Comparison of ENCODE assay signal across 20 cellular contexts in the genomic region with DNA sequence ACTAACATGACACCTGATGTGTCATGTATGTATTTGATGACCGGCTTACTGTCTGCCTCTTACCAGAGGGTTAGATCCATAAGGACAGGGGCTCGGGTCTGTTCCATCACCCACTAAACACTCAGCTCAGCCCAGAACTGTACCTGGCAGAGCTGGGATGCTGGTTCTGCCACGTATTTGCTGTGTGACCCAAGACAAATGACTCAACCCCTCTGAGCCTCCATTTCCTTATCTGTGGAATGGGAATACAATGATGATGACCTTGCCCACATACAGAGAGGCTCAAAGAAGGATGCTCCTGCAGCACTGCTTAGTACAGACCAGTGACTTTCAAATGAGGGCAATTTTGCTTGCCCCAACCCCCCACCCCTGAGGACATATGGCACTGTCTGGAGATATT. TPM values are rescaled to one million over a fixed set of nuclear protein-coding genes. Genes with fewer than 3 reads are reported as not detected.
DNase-seq lines count a peak whose midpoint lies in the region; ATAC-seq, FAIRE-seq and TF ChIP-seq lines count a peak whose summit lies in the region.
"Had no signal": no experiment of that assay in that cellular context is flagged by ENCODE, and none has a peak within 500 bp of the region (broad histone marks: within the 10 kb centered on the region; RNA-seq: fewer than 3 reads in every experiment).

No MANE protein-coding gene starts in this region.

- H3K36me3 Mint-ChIP-seq in memory B cell = peaks cover 4% of the 10 kb centered on the region
- peaks cover 18% of the 10 kb centered on the region for H3K36me3 Mint-ChIP-seq in stimulated activated memory B cell treated with anti-CD40 and anti-IgM and Interleukin-4, amounts not matched to agents 10 μg/mL and 1 μg/mL and 100 μg/mL, for 72 hours
- H3K36me3 Mint-ChIP-seq: activated naive CD4-positive, alpha-beta T cell treated with anti-CD3 and anti-CD28 coated beads, Interleukin-2, amount 50 U/mL, for 72 hours; mesothelial cell of epicardium had no signal

- no peak for TF ChIP-seq CTCF in GM12878 (IDR thresholded peaks at IDR 0.05 in 2 of 3, conservative IDR thresholded peaks at IDR 0.05 in 1 of 3; ENCODE audit: control insufficient read depth in 2 of 3, extremely low read depth in 1 of 3, insufficient read depth in 1 of 3, low read depth in 3 of 3, low read length in 3 of 3)

- intact Hi-C loops in GM12878 (cut with micrococcal nuclease; ENCODE audit: unreplicated experiment) = no loop called here

- SMC1A ChIA-PET in GM12878 (lab: Charles Lee; ENCODE audit: uncharacterized antibody, unreplicated experiment) = interaction anchor here (1.7 kb wide), 1 partner anchor 31 kb away, joined by 6 read pairs; no protein-coding TSS in a partner anchor

- no peak for TF ChIP-seq EP300 in GM12878 (IDR thresholded peaks at IDR 0.05; ENCODE audit: borderline replicate concordance in 1 of 2, control insufficient read depth in 1 of 2, low read depth in 2 of 2, low read length in 2 of 2)

- TF ChIP-seq POLR2A in GM12878 (IDR thresholded peaks at IDR 0.05; ENCODE audit: low read depth, low read length) (no peak), erythroblast (IDR thresholded peaks at IDR 0.05; ENCODE audit: low read length) (no peak)

- DNase-seq in GM12878 (ENCODE audit: low read depth, low spot score) (no peak), memory B cell (ENCODE audit: low spot score in 2 of 2) (no peak), NCI-H524 (lab: John Stamatoyannopoulos, UW) (no peak), erythroblast (lab: John Stamatoyannopoulos, UW) (no peak)
- DNase-seq: heart left ventricle; NCI-H1092 treated with DMSO at 0.1 percent for 48 hours; NCI-H2029; PC-9; stimulated activated CD4-positive, alpha-beta T cell treated with anti-CD3 and anti-CD28 coated beads, Interleukin-1b, Interleukin-23, amount 100 ng/mL, for 48 hours; thyroid gland had no signal

- in situ Hi-C loops in GM12878 (cut with MboI) = no loop called here

- CTCF ChIA-PET in GM12878 (lab: Yijun Ruan, JAX) = interaction anchor here (1.3 kb wide), 1 partner anchor 138 kb away, joined by 7 read pairs; no protein-coding TSS in a partner anchor

- ATAC-seq in GM12878 (no peak), memory B cell (ENCODE audit: low read depth) (no peak), GM21367 (IDR thresholded peaks at IDR 0.05; ENCODE audit: unreplicated experiment) (no peak)
- no peak for ATAC-seq in stimulated activated memory B cell treated with anti-CD40 and anti-IgM and Interleukin-4, amounts not matched to agents 10 μg/mL and 1 μg/mL and 100 μg/mL, for 72 hours
- ATAC-seq: heart left ventricle had no signal

- H3K9ac ChIP-seq in HUES64 (ENCODE audit: low read depth, low read length) = no peak overlapping the region
- H3K9ac ChIP-seq in GM12878 (ENCODE audit: control insufficient read depth, insufficient read depth, low read length) = no peak overlapping the region

- no peak overlapping the region for H2AFZ ChIP-seq in GM12878 (ENCODE audit: control insufficient read depth, low read depth, low read length)
- H2AFZ ChIP-seq: PC-9 had no signal

- peaks cover 51% of the 10 kb centered on the region for H3K4me1 Mint-ChIP-seq in memory B cell
- H3K4me1 Mint-ChIP-seq in stimulated activated memory B cell treated with anti-CD40 and anti-IgM and Interleukin-4, amounts not matched to agents 10 μg/mL and 1 μg/mL and 100 μg/mL, for 72 hours = peaks cover 76% of the 10 kb centered on the region

- H4K20me1 ChIP-seq in GM12878 (ENCODE audit: control insufficient read depth, insufficient read depth) = no peaks in the 10 kb centered on the region; the same call in 1 of the 2 replicates

- H3K36me3 ChIP-seq in HUES64 (ENCODE audit: insufficient read depth, low read length) = no peaks in the 10 kb centered on the region
- H3K36me3 ChIP-seq in GM12878 (ENCODE audit: control insufficient read depth in 2 of 2, insufficient read depth in 2 of 2, low read length in 1 of 2) = peaks cover 0 to 4% of the 10 kb centered on the region in 2 experiments; a peak in 3 of 4 replicates
- H3K36me3 ChIP-seq: prostate gland, thyroid gland had no signal

- BruUV-seq in GM12878 (replicated peaks; lab: Mats Ljungman, UMichigan) = no TSS peak

- WGBS in HUES64 = 93% methylated on average over 3 of the region's 3 CpGs
- WGBS in GM12878 (ENCODE audit: insufficient coverage, insufficient replicate concordance, low lambda C conversion rate, missing lambda C conversion rate) = 48% methylated on average over 3 of the region's 3 CpGs

- no peaks in the 10 kb centered on the region for H3K9me3 ChIP-seq in HUES64 (ENCODE audit: insufficient read depth, low read depth, low read length)
- H3K9me3 ChIP-seq in GM12878 (replicated peaks; ENCODE audit: control insufficient read depth, insufficient read depth, low read length) = no peaks in the 10 kb centered on the region
- H3K9me3 ChIP-seq: heart left ventricle, prostate gland, thyroid gland had no signal

- no peak for TF ChIP-seq RAD21 in GM12878 (IDR thresholded peaks at IDR 0.05; ENCODE audit: insufficient read depth, low read depth, low read length)

- RAD21 ChIA-PET in GM12878 (lab: Charles Lee; ENCODE audit: unreplicated experiment) = interaction anchor here (1.0 kb wide), 1 partner anchor 13 kb away, joined by 3 read pairs; no protein-coding TSS in a partner anchor

- peaks cover 34% of the 10 kb centered on the region for H3K4me1 ChIP-seq in HUES64 (ENCODE audit: insufficient read depth, low read length)
- peaks cover 53% of the 10 kb centered on the region for H3K4me1 ChIP-seq in GM12878 (ENCODE audit: control insufficient read depth, insufficient read depth, low read length)

- POLR2A ChIA-PET in GM12878 (lab: Charles Lee) = no interaction called here

- peaks cover 93% of the 10 kb centered on the region for H3K79me2 ChIP-seq in GM12878 (ENCODE audit: control insufficient read depth, insufficient read depth, low read length)

- peaks cover 3% of the 10 kb centered on the region for H3K9me3 Mint-ChIP-seq in memory B cell
- H3K9me3 Mint-ChIP-seq in stimulated activated memory B cell treated with anti-CD40 and anti-IgM and Interleukin-4, amounts not matched to agents 10 μg/mL and 1 μg/mL and 100 μg/mL, for 72 hours = no peaks in the 10 kb centered on the region
- H3K9me3 Mint-ChIP-seq: activated naive CD4-positive, alpha-beta T cell treated with anti-CD3 and anti-CD28 coated beads, Interleukin-2, amount 50 U/mL, for 72 hours; mesothelial cell of epicardium had no signal

- no peak overlapping the region for H3K4me3 Mint-ChIP-seq in memory B cell
- H3K4me3 Mint-ChIP-seq in stimulated activated memory B cell treated with anti-CD40 and anti-IgM and Interleukin-4, amounts not matched to agents 10 μg/mL and 1 μg/mL and 100 μg/mL, for 72 hours = no peak overlapping the region
- H3K4me3 Mint-ChIP-seq: activated T-helper 1 cell treated with anti-CD3 and anti-CD28 coated beads, Interleukin-12 subunit alpha, Interleukin-12 subunit beta, Interleukin-2, Interleukin-4 antibody, amounts not matched to agents 30 ng/mL and 10 ng/mL and 1 ng/mL, durations not matched to agents 14 hours and 24 hours and 36 hours; mesothelial cell of epicardium had no signal

- H3K27me3 Mint-ChIP-seq in memory B cell = no peaks in the 10 kb centered on the region
- H3K27me3 Mint-ChIP-seq in stimulated activated memory B cell treated with anti-CD40 and anti-IgM and Interleukin-4, amounts not matched to agents 10 μg/mL and 1 μg/mL and 100 μg/mL, for 72 hours = no peaks in the 10 kb centered on the region

- no peak overlapping the region for H3K4me3 ChIP-seq in HUES64 (ENCODE audit: low read length)
- no peak overlapping the region for H3K4me3 ChIP-seq in GM12878
- H3K4me3 ChIP-seq: heart left ventricle, PC-9, prostate gland, thyroid gland had no signal

- no peak for FAIRE-seq in GM12878 (lab: Jason Lieb, UNC)
- FAIRE-seq: colon, GM19239, TTC549 had no signal

- peak overlapping the region; percentile 81 for H3K27ac Mint-ChIP-seq in memory B cell
- peak overlapping the region; percentile 61 for H3K27ac Mint-ChIP-seq in stimulated activated memory B cell treated with anti-CD40 and anti-IgM and Interleukin-4, amounts not matched to agents 10 μg/mL and 1 μg/mL and 100 μg/mL, for 72 hours
- H3K27ac Mint-ChIP-seq: activated T-helper 1 cell treated with anti-CD3 and anti-CD28 coated beads, Interleukin-12 subunit alpha, Interleukin-12 subunit beta, Interleukin-2, Interleukin-4 antibody, amounts not matched to agents 30 ng/mL and 10 ng/mL and 1 ng/mL, durations not matched to agents 14 hours and 24 hours and 36 hours; mesothelial cell of epicardium had no signal

- H3K27ac ChIP-seq in HUES64 (ENCODE audit: low read depth, low read length) (0 out of 2 replicates have a peak overlapping the region, but pooled peaks have one; percentile 7), GM12878 (ENCODE audit: control insufficient read depth, insufficient read depth) (no peak overlapping the region)
- H3K27ac ChIP-seq: heart left ventricle, PC-9, prostate gland, thyroid gland had no signal

- H3K27me3 ChIP-seq in HUES64 (ENCODE audit: insufficient read depth, low read length) = no peaks in the 10 kb centered on the region
- no peaks in the 10 kb centered on the region for H3K27me3 ChIP-seq in GM12878 (replicated peaks in 1 of 2; ENCODE audit: control insufficient read depth in 2 of 2, insufficient read depth in 2 of 2, low read length in 1 of 2)
- H3K27me3 ChIP-seq: heart left ventricle, thyroid gland had no signal

- H3K4me2 ChIP-seq in GM12878 (ENCODE audit: control insufficient read depth, insufficient read depth) = no peak overlapping the region
- H3K4me2 ChIP-seq: PC-9 had no signal

TF ChIP-seq in GM12878, 131 proteins besides CTCF, POLR2A, EP300 and RAD21:
- TF ChIP-seq SMARCA5 (IDR thresholded peaks at IDR 0.05) (0 out of 2 replicates have a peak, but pooled peaks have one; percentile 21), NR2C2 (IDR thresholded peaks at IDR 0.05; ENCODE audit: borderline replicate concordance, control insufficient read depth, insufficient read length, low read depth) (no peak)

RNA-seq across cellular contexts. Expression of gene PREX1, which starts 32.7 kb away (rescaled TPM):
- 21.8 TPM for polyA plus RNA-seq in HUES64 (2013, experiment 1 of 2)
- 30.1 TPM for polyA plus RNA-seq in HUES64 (2013, experiment 2 of 2)
- total RNA-seq in GM12878 (2013; cell fraction: nucleolus; rRNA removed) = 138 and 148 TPM in 2 replicates
- total RNA-seq in GM12878 (2014; rRNA removed) (79.5 and 82.6 TPM in 2 replicates), GM12878 (2014; rRNA removed; fragmentation: Illumina TruSeq; extraction: Trizol) (41.9 and 48.6 TPM in 2 replicates), GM12878 (2021) (108 and 114 TPM in 2 replicates)
- polyA plus RNA-seq in GM12878 (2011; ENCODE audit: low read depth) = 23.6 TPM
- polyA plus RNA-seq in GM12878 (2011; rRNA removed) (16.3 and 29.3 TPM in 2 replicates), GM12878 (2014; fragmentation: Illumina TruSeq; extraction: Trizol) (25.2 and 49.0 TPM in 2 replicates), GM12878 (2014; fragmentation: Nextera tagmentation; extraction: Ambion mirVana) (1 to 10 TPM; 2.6 to 6.7 TPM), GM12878 (2014; rRNA removed) (60.5 and 76.1 TPM in 2 replicates), GM12878 (2016; fragmentation: Nextera tagmentation; extraction: Ambion mirVana) (10 to 100 TPM; 17.7 to 22.1 TPM)
- 30.8 and 32.4 TPM in 2 replicates for polyA plus RNA-seq in GM12878 (2011; cell fraction: cytosol; rRNA removed)
- polyA plus RNA-seq in GM12878 (2011; cell fraction: nucleus; rRNA removed) = 74.6 and 90.7 TPM in 2 replicates
- 56.3 and 62.3 TPM in 2 replicates for polyA plus RNA-seq in GM12878 (2012)
- 42.1 and 65.5 TPM in 2 replicates for polyA minus RNA-seq in GM12878 (2011; rRNA and poly(A)+ RNA removed)
- 21.6 and 22.1 TPM in 2 replicates for polyA minus RNA-seq in GM12878 (2011; cell fraction: cytosol; rRNA and poly(A)+ RNA removed)
- 31.8 and 50.9 TPM in 2 replicates for polyA minus RNA-seq in GM12878 (2011; cell fraction: nucleus; rRNA and poly(A)+ RNA removed)
